In genomic region chr19:4123615-4124568, GRCh38 we compare ENCODE assay signal across 1 cellular context.
TF ChIP-seq lines count a peak whose summit lies in the region.

Gene MAP2K2, minus strand, starts transcription at chr19:4124122. Its CDS starts 247 bp downstream, at chr19:4123875.

TF ChIP-seq in K562, 482 proteins besides CTCF, POLR2A, EP300 and RAD21 (continued from another document and continues in another):
- TF ChIP-seq, protein P1, sequence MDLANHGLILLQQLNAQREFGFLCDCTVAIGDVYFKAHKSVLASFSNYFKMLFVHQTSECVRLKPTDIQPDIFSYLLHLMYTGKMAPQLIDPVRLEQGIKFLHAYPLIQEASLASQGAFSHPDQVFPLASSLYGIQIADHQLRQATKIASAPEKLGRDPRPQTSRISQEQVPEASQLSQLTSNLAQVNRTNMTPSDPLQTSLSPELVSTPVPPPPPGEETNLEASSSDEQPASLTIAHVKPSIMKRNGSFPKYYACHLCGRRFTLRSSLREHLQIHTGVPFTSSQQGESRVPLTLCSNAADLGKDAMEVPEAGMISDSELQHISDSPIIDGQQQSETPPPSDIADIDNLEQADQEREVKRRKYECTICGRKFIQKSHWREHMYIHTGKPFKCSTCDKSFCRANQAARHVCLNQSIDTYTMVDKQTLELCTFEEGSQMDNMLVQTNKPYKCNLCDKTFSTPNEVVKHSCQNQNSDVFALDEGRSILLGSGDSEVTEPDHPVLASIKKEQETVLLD (IDR thresholded peaks at IDR 0.05): peak; percentile 92
- TF ChIP-seq NRF1 (conservative IDR thresholded peaks at IDR 0.05 in 1 of 2, IDR thresholded peaks at IDR 0.05 in 1 of 2) (peak; percentile 97 to 98), ZNF436 (CRISPR knock-in tag; IDR thresholded peaks at IDR 0.05) (no peak), ZNF639 (CRISPR knock-in tag; conservative IDR thresholded peaks at IDR 0.05 in 1 of 2, IDR thresholded peaks at IDR 0.05 in 1 of 2) (peak in 1 of 2 experiments; percentile 74; a peak in 2 of 4 replicates), NR3C1 (CRISPR knock-in tag; IDR thresholded peaks at IDR 0.05) (no peak; the same call in 1 of the 2 replicates), PHF20 (IDR thresholded peaks at IDR 0.05; ENCODE audit: partially characterized antibody) (no peak), AFF4 (CRISPR knock-in tag; IDR thresholded peaks at IDR 0.05) (0 out of 2 replicates have a peak, but pooled peaks have one; percentile 57), POLR3G (IDR thresholded peaks at IDR 0.05; ENCODE audit: extremely low read depth, insufficient read length, insufficient replicate concordance) (no peak), TAF9B (IDR thresholded peaks at IDR 0.05; ENCODE audit: partially characterized antibody) (no peak), SMAD1 (IDR thresholded peaks at IDR 0.05; ENCODE audit: low read depth, low read length, partially characterized antibody) (peak; percentile 43), SNAPC5 (CRISPR knock-in tag; IDR thresholded peaks at IDR 0.05) (no peak), MED1 (CRISPR knock-in tag; IDR thresholded peaks at IDR 0.05; ENCODE audit: borderline replicate concordance) (no peak), ZNF121 (CRISPR knock-in tag; conservative IDR thresholded peaks at IDR 0.05) (no peak), NR4A1 (CRISPR knock-in tag; IDR thresholded peaks at IDR 0.05) (no peak), NR4A1 (tag; IDR thresholded peaks at IDR 0.05) (no peak), CAMTA2 (CRISPR knock-in tag; conservative IDR thresholded peaks at IDR 0.05) (no peak), MAX (CRISPR knock-in tag; IDR thresholded peaks at IDR 0.05) (peak; percentile 89), DMBX1 (CRISPR knock-in tag; IDR thresholded peaks at IDR 0.05; ENCODE audit: borderline replicate concordance) (0 out of 2 replicates have a peak, but pooled peaks have one; percentile 24), UBTF (IDR thresholded peaks at IDR 0.05; ENCODE audit: borderline replicate concordance in 1 of 2, low read depth in 2 of 2, low read length in 2 of 2) (peak; percentile 99), TSHZ1 (CRISPR knock-in tag; IDR thresholded peaks at IDR 0.05) (no peak), JUND (IDR thresholded peaks at IDR 0.05; ENCODE audit: borderline replicate concordance, low read depth, low read length) (no peak), JUND (tag; IDR thresholded peaks at IDR 0.05; ENCODE audit: borderline replicate concordance, low read depth, low read length) (no peak; the same call in 2 of the 3 replicates), ZNF263 (CRISPR knock-in tag; IDR thresholded peaks at IDR 0.05; ENCODE audit: borderline replicate concordance) (peak; percentile 22; the same call in 1 of the 2 replicates), GATAD2A (IDR thresholded peaks at IDR 0.05) (peak; percentile 91; the same call in 1 of the 2 replicates), NUFIP1 (IDR thresholded peaks at IDR 0.05; ENCODE audit: partially characterized antibody) (no peak), POU5F1 (IDR thresholded peaks at IDR 0.05; ENCODE audit: borderline replicate concordance, low read depth, low read length, partially characterized antibody) (no peak), CHD1 (IDR thresholded peaks at IDR 0.05; ENCODE audit: low read length) (peak; percentile 25), TAF1 (IDR thresholded peaks at IDR 0.05; ENCODE audit: control insufficient read depth, extremely low read depth, insufficient read depth, low read length, severe bottlenecking) (peak; percentile 76), ILF3 (IDR thresholded peaks at IDR 0.05; ENCODE audit: borderline replicate concordance) (no peak), YY1 (IDR thresholded peaks at IDR 0.05; ENCODE audit: borderline replicate concordance in 1 of 3, control insufficient read depth in 1 of 3, extremely low read depth in 1 of 3, insufficient read depth in 3 of 3, insufficient read length in 1 of 3, insufficient replicate concordance in 2 of 3, low read depth in 1 of 3, low read length in 2 of 3) (peak in 2 of 3 experiments; percentile 16 to 50), ZNF507 (tag; conservative IDR thresholded peaks at IDR 0.05) (no peak), MTA2 (IDR thresholded peaks at IDR 0.05; ENCODE audit: low read depth) (no peak; the same call in 1 of the 2 replicates), ZNF143 (CRISPR knock-in tag; IDR thresholded peaks at IDR 0.05) (no peak), SAFB2 (IDR thresholded peaks at IDR 0.05; ENCODE audit: borderline replicate concordance, low read depth, low read length, severe bottlenecking) (no peak), POLR2AphosphoS5 (IDR thresholded peaks at IDR 0.05; ENCODE audit: control insufficient read depth, insufficient read depth, low read depth, low read length) (peak; percentile 60), CBX3 (IDR thresholded peaks at IDR 0.05; ENCODE audit: borderline replicate concordance in 1 of 2, low read length in 2 of 2) (no peak; a peak in 1 of 3 replicates), HDAC6 (IDR thresholded peaks at IDR 0.05; ENCODE audit: low read depth, low read length) (no peak)
- TF ChIP-seq, protein P2, sequence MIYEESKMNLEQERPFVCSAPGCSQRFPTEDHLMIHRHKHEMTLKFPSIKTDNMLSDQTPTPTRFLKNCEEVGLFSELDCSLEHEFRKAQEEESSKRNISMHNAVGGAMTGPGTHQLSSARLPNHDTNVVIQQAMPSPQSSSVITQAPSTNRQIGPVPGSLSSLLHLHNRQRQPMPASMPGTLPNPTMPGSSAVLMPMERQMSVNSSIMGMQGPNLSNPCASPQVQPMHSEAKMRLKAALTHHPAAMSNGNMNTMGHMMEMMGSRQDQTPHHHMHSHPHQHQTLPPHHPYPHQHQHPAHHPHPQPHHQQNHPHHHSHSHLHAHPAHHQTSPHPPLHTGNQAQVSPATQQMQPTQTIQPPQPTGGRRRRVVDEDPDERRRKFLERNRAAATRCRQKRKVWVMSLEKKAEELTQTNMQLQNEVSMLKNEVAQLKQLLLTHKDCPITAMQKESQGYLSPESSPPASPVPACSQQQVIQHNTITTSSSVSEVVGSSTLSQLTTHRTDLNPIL (CRISPR knock-in tag; IDR thresholded peaks at IDR 0.05): no peak
